Comparison of ENCODE assay signal across 1 cellular context in the genomic region with DNA sequence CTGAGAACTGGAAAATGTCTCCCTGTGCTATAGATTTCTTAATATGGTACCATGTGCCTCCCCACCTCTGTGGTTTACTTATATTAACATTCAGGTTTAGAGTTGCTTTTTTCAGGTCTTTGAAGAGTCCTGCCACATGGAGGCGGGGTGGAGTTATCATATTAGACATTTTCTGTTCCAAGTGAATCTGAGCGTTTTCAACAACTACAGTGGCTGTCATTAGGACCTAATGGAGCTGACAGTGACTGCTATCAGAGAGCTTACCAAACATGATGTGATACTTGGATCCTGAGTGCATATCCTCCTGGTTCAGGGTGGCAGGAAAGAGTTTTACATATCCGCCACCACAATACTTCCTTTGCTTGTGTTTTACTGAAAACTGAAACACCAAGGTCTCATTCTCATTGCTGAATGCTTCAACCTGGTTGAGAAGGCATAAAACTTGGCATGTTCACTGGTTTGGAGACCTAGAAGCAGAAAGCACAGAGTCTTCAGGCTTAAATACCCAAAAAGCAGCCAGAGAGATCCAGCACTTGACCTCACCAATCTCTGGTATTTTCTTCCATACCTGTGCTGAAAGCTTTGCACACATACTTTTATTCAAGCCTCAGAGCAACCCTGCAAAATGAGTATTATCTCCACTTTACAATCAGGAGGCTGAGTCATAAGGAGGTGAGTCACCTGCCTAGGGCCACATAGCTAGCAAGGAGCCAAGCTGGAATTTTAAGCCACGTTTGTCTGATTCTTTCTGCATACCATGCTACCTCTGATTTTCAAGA.
TF ChIP-seq lines count a peak whose summit lies in the region.

No MANE protein-coding gene starts in this region.

TF ChIP-seq in K562, 482 proteins besides CTCF, POLR2A, EP300 and RAD21 (continues in another document):
- no peak for TF ChIP-seq CAMTA2 (CRISPR knock-in tag; conservative IDR thresholded peaks at IDR 0.05)
- peak; percentile 57 for TF ChIP-seq MYC (IDR thresholded peaks at IDR 0.05; ENCODE audit: low read depth, low read length)
- TF ChIP-seq MYC (CRISPR knock-in tag; IDR thresholded peaks at IDR 0.05; ENCODE audit: borderline replicate concordance, low read depth) = no peak
- TF ChIP-seq, protein P1, sequence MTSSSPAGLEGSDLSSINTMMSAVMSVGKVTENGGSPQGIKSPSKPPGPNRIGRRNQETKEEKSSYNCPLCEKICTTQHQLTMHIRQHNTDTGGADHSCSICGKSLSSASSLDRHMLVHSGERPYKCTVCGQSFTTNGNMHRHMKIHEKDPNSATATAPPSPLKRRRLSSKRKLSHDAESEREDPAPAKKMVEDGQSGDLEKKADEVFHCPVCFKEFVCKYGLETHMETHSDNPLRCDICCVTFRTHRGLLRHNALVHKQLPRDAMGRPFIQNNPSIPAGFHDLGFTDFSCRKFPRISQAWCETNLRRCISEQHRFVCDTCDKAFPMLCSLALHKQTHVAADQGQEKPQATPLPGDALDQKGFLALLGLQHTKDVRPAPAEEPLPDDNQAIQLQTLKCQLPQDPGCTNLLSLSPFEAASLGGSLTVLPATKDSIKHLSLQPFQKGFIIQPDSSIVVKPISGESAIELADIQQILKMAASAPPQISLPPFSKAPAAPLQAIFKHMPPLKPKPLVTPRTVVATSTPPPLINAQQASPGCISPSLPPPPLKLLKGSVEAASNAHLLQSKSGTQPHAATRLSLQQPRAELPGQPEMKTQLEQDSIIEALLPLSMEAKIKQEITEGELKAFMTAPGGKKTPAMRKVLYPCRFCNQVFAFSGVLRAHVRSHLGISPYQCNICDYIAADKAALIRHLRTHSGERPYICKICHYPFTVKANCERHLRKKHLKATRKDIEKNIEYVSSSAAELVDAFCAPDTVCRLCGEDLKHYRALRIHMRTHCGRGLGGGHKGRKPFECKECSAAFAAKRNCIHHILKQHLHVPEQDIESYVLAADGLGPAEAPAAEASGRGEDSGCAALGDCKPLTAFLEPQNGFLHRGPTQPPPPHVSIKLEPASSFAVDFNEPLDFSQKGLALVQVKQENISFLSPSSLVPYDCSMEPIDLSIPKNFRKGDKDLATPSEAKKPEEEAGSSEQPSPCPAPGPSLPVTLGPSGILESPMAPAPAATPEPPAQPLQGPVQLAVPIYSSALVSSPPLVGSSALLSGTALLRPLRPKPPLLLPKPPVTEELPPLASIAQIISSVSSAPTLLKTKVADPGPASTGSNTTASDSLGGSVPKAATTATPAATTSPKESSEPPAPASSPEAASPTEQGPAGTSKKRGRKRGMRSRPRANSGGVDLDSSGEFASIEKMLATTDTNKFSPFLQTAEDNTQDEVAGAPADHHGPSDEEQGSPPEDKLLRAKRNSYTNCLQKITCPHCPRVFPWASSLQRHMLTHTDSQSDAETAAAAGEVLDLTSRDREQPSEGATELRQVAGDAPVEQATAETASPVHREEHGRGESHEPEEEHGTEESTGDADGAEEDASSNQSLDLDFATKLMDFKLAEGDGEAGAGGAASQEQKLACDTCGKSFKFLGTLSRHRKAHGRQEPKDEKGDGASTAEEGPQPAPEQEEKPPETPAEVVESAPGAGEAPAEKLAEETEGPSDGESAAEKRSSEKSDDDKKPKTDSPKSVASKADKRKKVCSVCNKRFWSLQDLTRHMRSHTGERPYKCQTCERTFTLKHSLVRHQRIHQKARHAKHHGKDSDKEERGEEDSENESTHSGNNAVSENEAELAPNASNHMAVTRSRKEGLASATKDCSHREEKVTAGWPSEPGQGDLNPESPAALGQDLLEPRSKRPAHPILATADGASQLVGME (CRISPR knock-in tag; IDR thresholded peaks at IDR 0.05) = no peak
- no peak for TF ChIP-seq ETS2 (tag; IDR thresholded peaks at IDR 0.05; ENCODE audit: borderline replicate concordance, poor library complexity, severe bottlenecking)
- no peak for TF ChIP-seq SETDB1 (IDR thresholded peaks at IDR 0.05; ENCODE audit: low read length)
- 0 out of 2 replicates have a peak, but pooled peaks have one; percentile 30 for TF ChIP-seq ZNF766 (CRISPR knock-in tag; conservative IDR thresholded peaks at IDR 0.05)
- TF ChIP-seq NCOA4 (IDR thresholded peaks at IDR 0.05; ENCODE audit: partially characterized antibody) = no peak
- TF ChIP-seq MLLT1 (IDR thresholded peaks at IDR 0.05) = no peak
- no peak for TF ChIP-seq ZNF143 (CRISPR knock-in tag; IDR thresholded peaks at IDR 0.05)
- TF ChIP-seq MCM3 (IDR thresholded peaks at IDR 0.05) = no peak
- no peak for TF ChIP-seq POU5F1 (IDR thresholded peaks at IDR 0.05; ENCODE audit: borderline replicate concordance, low read depth, low read length, partially characterized antibody)
- TF ChIP-seq ASH1L (IDR thresholded peaks at IDR 0.05; ENCODE audit: borderline replicate concordance, low read depth, partially characterized antibody) = no peak
- peak; percentile 53; the same call in 1 of the 2 replicates for TF ChIP-seq CTBP1 (IDR thresholded peaks at IDR 0.05; ENCODE audit: borderline replicate concordance)
- TF ChIP-seq ARHGAP35 (IDR thresholded peaks at IDR 0.05; ENCODE audit: partially characterized antibody) = no peak
- no peak for TF ChIP-seq ZNF398 (CRISPR knock-in tag; IDR thresholded peaks at IDR 0.05)
- no peak for TF ChIP-seq NFIC (IDR thresholded peaks at IDR 0.05)
- TF ChIP-seq DACH1 (IDR thresholded peaks at IDR 0.05; ENCODE audit: partially characterized antibody) = no peak
- peak; percentile 99 for TF ChIP-seq SMARCE1 (IDR thresholded peaks at IDR 0.05)
- no peak for TF ChIP-seq HMBOX1 (IDR thresholded peaks at IDR 0.05)
- no peak for TF ChIP-seq ZNF41 (CRISPR knock-in tag; conservative IDR thresholded peaks at IDR 0.05)
- TF ChIP-seq TRIM24 (IDR thresholded peaks at IDR 0.05) = no peak
- no peak; the same call in 1 of the 2 replicates for TF ChIP-seq PTRF (tag; IDR thresholded peaks at IDR 0.05)
- no peak for TF ChIP-seq THRAP3 (IDR thresholded peaks at IDR 0.05; ENCODE audit: borderline replicate concordance)
- no peak for TF ChIP-seq MEF2A (IDR thresholded peaks at IDR 0.05; ENCODE audit: control insufficient read depth, low read depth, low read length)
- TF ChIP-seq IRF9 (tag; IDR thresholded peaks at IDR 0.05) = no peak
- TF ChIP-seq ZHX1 (conservative IDR thresholded peaks at IDR 0.05; ENCODE audit: low read length) = no peak
- TF ChIP-seq ZFP30 (CRISPR knock-in tag; IDR thresholded peaks at IDR 0.05; ENCODE audit: borderline replicate concordance) = no peak
- no peak for TF ChIP-seq STAT5B (CRISPR knock-in tag; IDR thresholded peaks at IDR 0.05)
- TF ChIP-seq DIDO1 (tag; IDR thresholded peaks at IDR 0.05; ENCODE audit: low read depth) = no peak
- TF ChIP-seq EGR1 (conservative IDR thresholded peaks at IDR 0.05) = no peak
- no peak for TF ChIP-seq POLR2AphosphoS2 (IDR thresholded peaks at IDR 0.05; ENCODE audit: low read length)
- no peak for TF ChIP-seq ZNF146 (CRISPR knock-in tag; IDR thresholded peaks at IDR 0.05; ENCODE audit: unreplicated experiment)
- peak; percentile 94 for TF ChIP-seq ZEB2 (IDR thresholded peaks at IDR 0.05)
- peak; percentile 65 for TF ChIP-seq NEUROD1 (IDR thresholded peaks at IDR 0.05; ENCODE audit: borderline replicate concordance, low read depth, low read length, partially characterized antibody)
- TF ChIP-seq MTA1 (IDR thresholded peaks at IDR 0.05; ENCODE audit: borderline replicate concordance) = peak; percentile 63; the same call in 1 of the 2 replicates
- no peak for TF ChIP-seq KHSRP (IDR thresholded peaks at IDR 0.05)
- TF ChIP-seq ZNF3 (CRISPR knock-in tag; IDR thresholded peaks at IDR 0.05) = no peak
- no peak for TF ChIP-seq ZNF740 (CRISPR knock-in tag; IDR thresholded peaks at IDR 0.05)
- TF ChIP-seq ZNF740 (tag; IDR thresholded peaks at IDR 0.05) = no peak
- TF ChIP-seq KLF6 (CRISPR knock-in tag; IDR thresholded peaks at IDR 0.05; ENCODE audit: borderline replicate concordance) = no peak
- TF ChIP-seq ZNF584 (CRISPR knock-in tag; IDR thresholded peaks at IDR 0.05; ENCODE audit: low read depth) = peak; percentile 77; the same call in 1 of the 2 replicates
- no peak for TF ChIP-seq SMARCB1 (IDR thresholded peaks at IDR 0.05; ENCODE audit: insufficient read length, low read depth)
- no peak for TF ChIP-seq NFE2L1 (tag; IDR thresholded peaks at IDR 0.05; ENCODE audit: borderline replicate concordance, low read depth)
- no peak for TF ChIP-seq CHCHD3 (CRISPR knock-in tag; IDR thresholded peaks at IDR 0.05)
- no peak; the same call in 1 of the 2 replicates for TF ChIP-seq ZNF395 (CRISPR knock-in tag; IDR thresholded peaks at IDR 0.05)
- no peak for TF ChIP-seq FOXK2 (conservative IDR thresholded peaks at IDR 0.05 in 1 of 2, IDR thresholded peaks at IDR 0.05 in 1 of 2; ENCODE audit: low read depth in 2 of 2)
- TF ChIP-seq NR4A1 (CRISPR knock-in tag; IDR thresholded peaks at IDR 0.05) = no peak
- no peak for TF ChIP-seq NR4A1 (tag; IDR thresholded peaks at IDR 0.05)
